In the genomic region with DNA sequence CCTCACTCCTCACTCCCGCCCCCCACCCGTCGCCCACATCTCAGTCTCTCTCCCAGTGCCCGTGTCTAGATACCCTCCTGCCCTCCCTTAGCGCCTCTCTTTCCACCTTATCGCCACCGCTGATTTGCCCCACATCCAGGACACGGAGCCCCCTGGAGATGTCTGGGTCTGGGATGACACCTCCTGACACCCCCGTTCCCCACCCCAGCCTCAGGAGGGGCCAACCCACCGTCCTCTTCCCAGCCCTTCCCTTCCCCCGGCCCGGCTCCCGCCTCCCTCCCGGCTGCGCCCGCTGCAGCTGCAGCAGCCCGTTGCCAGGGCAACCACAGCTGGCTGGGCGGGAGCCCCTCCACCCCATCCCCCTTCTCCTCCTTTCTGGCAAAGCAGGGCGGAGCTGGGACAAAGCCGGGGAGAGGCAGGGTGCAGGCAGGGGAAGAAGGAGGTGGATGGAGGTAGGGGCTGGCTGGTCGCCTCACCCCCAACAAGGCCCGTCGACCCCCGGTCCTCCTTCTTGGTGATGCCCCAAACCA, we compare ENCODE assay signal across 1 cellular context.
A peak's percentile ranks its signal among the peaks of the same experiment; 100 is the strongest.
TF ChIP-seq lines count a peak whose summit lies in the region.

No MANE protein-coding gene starts in this region.

TF ChIP-seq in H1, 55 proteins besides CTCF, POLR2A, EP300 and RAD21:
- TF ChIP-seq SAP30 (IDR thresholded peaks at IDR 0.05; ENCODE audit: insufficient read depth, insufficient replicate concordance, low read length) (peak; percentile 62), TAF1 (IDR thresholded peaks at IDR 0.05; ENCODE audit: low read depth, low read length) (peak; percentile 35; the same call in 1 of the 2 replicates), TCF12 (IDR thresholded peaks at IDR 0.05; ENCODE audit: low read depth, low read length) (peak; percentile 83; the same call in 1 of the 2 replicates), SP1 (IDR thresholded peaks at IDR 0.05; ENCODE audit: low read depth, low read length) (peak; percentile 57), MAFK (IDR thresholded peaks at IDR 0.05; ENCODE audit: low read depth, low read length) (no peak), HDAC2 (IDR thresholded peaks at IDR 0.05; ENCODE audit: borderline replicate concordance in 1 of 2, low read depth in 2 of 2, low read length in 2 of 2) (peak in 1 of 2 experiments; percentile 67; a peak in 2 of 4 replicates), TEAD4 (IDR thresholded peaks at IDR 0.05; ENCODE audit: low read depth, low read length) (no peak), POLR2AphosphoS5 (IDR thresholded peaks at IDR 0.05; ENCODE audit: low read depth, low read length) (peak; percentile 61; the same call in 1 of the 2 replicates), SIN3A (conservative IDR thresholded peaks at IDR 0.05 in 1 of 2, IDR thresholded peaks at IDR 0.05 in 1 of 2; ENCODE audit: low read depth in 1 of 2, low read length in 2 of 2) (peak; percentile 87 to 95), ASH2L (IDR thresholded peaks at IDR 0.05; ENCODE audit: low read length) (peak; percentile 48)
- TF ChIP-seq, protein P1, sequence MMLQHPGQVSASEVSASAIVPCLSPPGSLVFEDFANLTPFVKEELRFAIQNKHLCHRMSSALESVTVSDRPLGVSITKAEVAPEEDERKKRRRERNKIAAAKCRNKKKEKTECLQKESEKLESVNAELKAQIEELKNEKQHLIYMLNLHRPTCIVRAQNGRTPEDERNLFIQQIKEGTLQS (IDR thresholded peaks at IDR 0.05; ENCODE audit: insufficient read depth, low read depth, low read length): no peak
- TF ChIP-seq, protein P2, sequence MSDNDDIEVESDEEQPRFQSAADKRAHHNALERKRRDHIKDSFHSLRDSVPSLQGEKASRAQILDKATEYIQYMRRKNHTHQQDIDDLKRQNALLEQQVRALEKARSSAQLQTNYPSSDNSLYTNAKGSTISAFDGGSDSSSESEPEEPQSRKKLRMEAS (IDR thresholded peaks at IDR 0.05): peak; percentile 25; the same call in 1 of the 2 replicates
